In genomic region chr3:48507256-48508061, GRCh38 we compare ENCODE assay signal across 8 cellular contexts. TPM values are rescaled to one million over a fixed set of nuclear protein-coding genes. Genes with fewer than 3 reads are reported as not detected.
DNase-seq lines count a peak whose midpoint lies in the region; ATAC-seq, FAIRE-seq and TF ChIP-seq lines count a peak whose summit lies in the region.

No MANE protein-coding gene starts in this region.

- H3K36me3 ChIP-seq in psoas muscle (ENCODE audit: insufficient read depth in 1 of 2, low read depth in 1 of 2) = no peaks in the 10 kb centered on the region

- H3K9me3 ChIP-seq in psoas muscle = no peaks in the 10 kb centered on the region

- ATAC-seq in activated T-cell treated with anti-CD3 and anti-CD28 coated beads, Interleukin-2, amount 50 U/mL, for 72 hours (replicated peaks in 1 of 2) = peak; percentile 82 to 90
- ATAC-seq in psoas muscle (peak; percentile 76 to 85 (median 80)), GM18858 (IDR thresholded peaks at IDR 0.05; ENCODE audit: unreplicated experiment) (no peak)

- no peak overlapping the region for H3K27ac Mint-ChIP-seq in activated T-cell treated with anti-CD3 and anti-CD28 coated beads, Interleukin-2, amount 50 U/mL, for 72 hours

- no peaks in the 10 kb centered on the region for H3K27me3 ChIP-seq in psoas muscle (ENCODE audit: insufficient read depth in 3 of 3, low read length in 2 of 3)

- peak; percentile 70 for FAIRE-seq in RCC 7860 (lab: Jason Lieb, UNC)

- peaks cover 15% of the 10 kb centered on the region for H3K4me1 ChIP-seq in psoas muscle

- H3K4me3 ChIP-seq in HFF-Myc (replicated peaks; ENCODE audit: low read depth, low read length) (no peak overlapping the region), foreskin fibroblast (ENCODE audit: low read depth in 1 of 2, low read length in 2 of 2) (no peak overlapping the region), psoas muscle (no peak overlapping the region)

- no peaks in the 10 kb centered on the region for H3K27me3 Mint-ChIP-seq in activated T-cell treated with anti-CD3 and anti-CD28 coated beads, Interleukin-2, amount 50 U/mL, for 72 hours (ENCODE audit: low read depth)

- peak overlapping the region; percentile 55 to 75 for H3K4me3 Mint-ChIP-seq in activated T-cell treated with anti-CD3 and anti-CD28 coated beads, Interleukin-2, amount 50 U/mL, for 72 hours

- H3K36me3 Mint-ChIP-seq in activated T-cell treated with anti-CD3 and anti-CD28 coated beads, Interleukin-2, amount 50 U/mL, for 72 hours (ENCODE audit: insufficient read depth in 2 of 2) = no peaks in the 10 kb centered on the region

- H3K27ac ChIP-seq in psoas muscle = peak overlapping the region; percentile 64

- no peaks in the 10 kb centered on the region for H3K9me3 Mint-ChIP-seq in activated T-cell treated with anti-CD3 and anti-CD28 coated beads, Interleukin-2, amount 50 U/mL, for 72 hours

- DNase-seq in DMS79 treated with DMSO at 0.1 percent for 48 hours (lab: John Stamatoyannopoulos, UW) (peak; percentile 45), HFF-Myc (ENCODE audit: extremely low read depth, low read depth) (peak; percentile 45), RCC 7860 (ENCODE audit: low spot score) (peak; percentile 66), foreskin fibroblast (peak; percentile 53 to 70), psoas muscle (peak; percentile 61 to 76), NCI-H2171 (lab: John Stamatoyannopoulos, UW) (no peak)
- DNase-seq in activated T-cell treated with anti-CD3 and anti-CD28 coated beads, Interleukin-2, amount 50 U/mL, for 72 hours = peak; percentile 76 to 85

- TF ChIP-seq CTCF in HFF-Myc (IDR thresholded peaks at IDR 0.05; ENCODE audit: low read depth, low read length, missing control alignments) (peak; percentile 62), foreskin fibroblast (IDR thresholded peaks at IDR 0.05; ENCODE audit: low read depth, low read length) (peak; percentile 49), psoas muscle (IDR thresholded peaks at IDR 0.05) (peak; percentile 56)

- peaks cover 44% of the 10 kb centered on the region for H3K4me1 Mint-ChIP-seq in activated T-cell treated with anti-CD3 and anti-CD28 coated beads, Interleukin-2, amount 50 U/mL, for 72 hours (ENCODE audit: low read depth)

- 35 to 40% (median 36%) methylated on average over 10 of the region's 10 CpGs for WGBS in psoas muscle, 3 donors

- intact Hi-C loops in psoas muscle (cut with DNase I) = loop anchor here (1.0 to 5.0 kb wide), 2 partner anchors 40 to 41 kb away; a partner anchor contains a TSS

RNA-seq across cellular contexts. Expression of gene SHISA5, which starts 3.5 kb away (rescaled TPM):
- 100 to 1,000 TPM in 1 of 2 donors, 10 to 100 TPM in 1; 69.3 to 101 TPM for total RNA-seq in activated T-cell treated with anti-CD3 and anti-CD28 coated beads, Interleukin-2, amount 50 U/mL, for 72 hours
- total RNA-seq in psoas muscle = 10 to 100 TPM; 23.9 to 34.7 (median 28.7) TPM
- 10 to 100 TPM; 16.9 to 24.3 (median 23.1) TPM for polyA plus RNA-seq in psoas muscle

RNA-seq across cellular contexts. Expression of gene PFKFB4, which starts 49.1 kb away (rescaled TPM):
- 10 to 100 TPM in 1 of 2 donors, 1 to 10 TPM in 1; 8.5 to 18.0 TPM for total RNA-seq in activated T-cell treated with anti-CD3 and anti-CD28 coated beads, Interleukin-2, amount 50 U/mL, for 72 hours
- 1 to 10 TPM in 3 of 4 donors, under 1 TPM in 1; 0.95 to 4.1 (median 1.6) TPM for total RNA-seq in psoas muscle
- polyA plus RNA-seq in psoas muscle = 1 to 10 TPM in 1 of 3 donors, under 1 TPM in 2; 0.25 to 2.1 (median 0.59) TPM

RNA-seq across cellular contexts. Expression of gene UCN2, which starts 56.1 kb away (rescaled TPM):
- not detected for total RNA-seq in activated T-cell treated with anti-CD3 and anti-CD28 coated beads, Interleukin-2, amount 50 U/mL, for 72 hours
- under 1 TPM in 1 of 4 donors, not detected in 3; 0.32 TPM for total RNA-seq in psoas muscle
- polyA plus RNA-seq in psoas muscle = under 1 TPM in 2 of 3 donors, not detected in 1; 0.12 to 0.17 TPM
